In the genomic region with DNA sequence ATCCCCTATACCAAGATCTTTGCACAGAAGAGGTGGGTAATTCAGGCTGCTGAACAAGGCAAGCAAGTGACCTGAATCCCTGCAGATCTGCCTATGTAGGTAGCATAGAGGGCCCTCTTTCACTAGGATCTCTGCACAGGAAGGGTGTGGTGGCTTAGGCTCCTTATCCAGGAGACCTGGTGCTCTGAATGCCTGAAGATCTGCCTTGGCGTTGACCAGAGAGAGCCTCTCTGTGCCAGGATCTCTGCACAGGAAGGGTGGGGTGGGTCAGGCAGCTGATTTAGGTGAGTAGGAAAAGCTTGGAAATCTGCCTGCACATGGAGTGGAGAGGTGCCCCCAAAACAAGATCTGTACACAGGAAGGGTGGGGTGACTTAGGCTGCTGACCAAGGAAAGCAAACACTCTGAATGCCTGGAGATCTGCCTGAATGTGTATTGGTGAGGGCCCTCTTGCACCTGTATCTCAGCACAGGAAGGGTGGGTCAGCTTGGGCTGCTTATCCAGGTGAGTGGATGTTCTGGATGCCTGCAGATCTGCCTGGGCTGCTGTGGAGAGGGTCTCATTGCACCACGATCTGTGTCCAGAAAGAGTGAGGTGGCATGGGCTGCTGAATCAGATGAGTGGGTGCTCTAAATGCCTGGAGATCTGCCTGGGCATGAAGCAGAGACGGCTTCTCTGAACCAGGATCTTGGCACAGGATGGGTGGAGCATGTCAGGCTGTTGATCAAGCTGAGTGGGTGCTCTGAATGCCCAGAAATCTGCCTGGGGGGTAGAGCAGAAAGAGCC, we compare ENCODE assay signal across 23 cellular contexts.
"Had no signal": no experiment of that assay in that cellular context is flagged by ENCODE, and none has a peak within 500 bp of the region (broad histone marks: within the 10 kb centered on the region; RNA-seq: fewer than 3 reads in every experiment).

No MANE protein-coding gene starts in this region.

- H3K4me3 Mint-ChIP-seq: activated CD4-positive, alpha-beta T cell treated with anti-CD3 and anti-CD28 coated beads for 36 hours; activated T-cell treated with anti-CD3 and anti-CD28 coated beads, Interleukin-2, amount 50 U/mL, for 72 hours; immature natural killer cell; natural killer cell treated with Interleukin-12 subunit alpha and Interleukin-12 subunit beta and Interleukin-15 and Interleukin-18, amount 100 ng/mL, for 72 hours; stimulated activated naive B cell treated with anti-CD40 and anti-IgM and Interleukin-4, amounts not matched to agents 10 μg/mL and 1 μg/mL and 100 μg/mL, for 72 hours had no signal

- H3K27me3 Mint-ChIP-seq: stimulated activated naive B cell treated with anti-CD40 and anti-IgM and Interleukin-4, amounts not matched to agents 10 μg/mL and 1 μg/mL and 100 μg/mL, for 72 hours had no signal

- H3K27me3 ChIP-seq: heart left ventricle, right atrium auricular region, transverse colon had no signal

- H3K4me1 ChIP-seq: heart left ventricle, lower lobe of right lung, right atrium auricular region, transverse colon had no signal

- H3K4me3 ChIP-seq: heart left ventricle, lower lobe of right lung, right atrium auricular region, transverse colon had no signal

- H3K27ac Mint-ChIP-seq: activated CD4-positive, alpha-beta T cell treated with anti-CD3 and anti-CD28 coated beads for 36 hours; activated naive CD4-positive, alpha-beta T cell treated with anti-CD3 and anti-CD28 coated beads, Interleukin-2, amount 50 U/mL, for 72 hours; activated T-cell treated with anti-CD3 and anti-CD28 coated beads, Interleukin-2, amount 50 U/mL, for 72 hours; immature natural killer cell; natural killer cell treated with Interleukin-12 subunit alpha and Interleukin-12 subunit beta and Interleukin-15 and Interleukin-18, amount 100 ng/mL, for 72 hours; stimulated activated naive B cell treated with anti-CD40 and anti-IgM and Interleukin-4, amounts not matched to agents 10 μg/mL and 1 μg/mL and 100 μg/mL, for 72 hours had no signal

- ATAC-seq: activated CD4-positive, alpha-beta T cell treated with anti-CD3 and anti-CD28 coated beads for 36 hours; activated naive CD4-positive, alpha-beta T cell treated with anti-CD3 and anti-CD28 coated beads, Interleukin-2, amount 50 U/mL, for 72 hours; activated T-cell treated with anti-CD3 and anti-CD28 coated beads, Interleukin-2, amount 50 U/mL, for 72 hours; heart left ventricle; left lobe of liver; natural killer cell treated with Interleukin-12 subunit alpha and Interleukin-12 subunit beta and Interleukin-15 and Interleukin-18, amount 100 ng/mL, for 72 hours; stimulated activated naive B cell treated with anti-CD40 and anti-IgM and Interleukin-4, amounts not matched to agents 10 μg/mL and 1 μg/mL and 100 μg/mL, for 72 hours had no signal

- H3K36me3 Mint-ChIP-seq: immature natural killer cell; stimulated activated naive B cell treated with anti-CD40 and anti-IgM and Interleukin-4, amounts not matched to agents 10 μg/mL and 1 μg/mL and 100 μg/mL, for 72 hours had no signal

- DNase-seq: activated CD4-positive, alpha-beta T cell treated with anti-CD3 and anti-CD28 coated beads for 36 hours; activated CD4-positive, alpha-beta T cell treated with anti-CD3 and anti-CD28 coated beads, Interleukin-2, amount 50 U/mL, for 4 hours; activated CD4-positive, CD25-positive, alpha-beta regulatory T cell; activated naive CD4-positive, alpha-beta T cell; activated T-cell treated with anti-CD3 and anti-CD28 coated beads for 4 hours; activated T-cell treated with anti-CD3 and anti-CD28 coated beads, Interleukin-2, amount 50 U/mL, for 72 hours; dermis blood vessel endothelial cell; effector CD4-positive, alpha-beta T cell; foreskin fibroblast; heart left ventricle; hypothalamus; immature natural killer cell; kidney glomerular epithelial cell; lower lobe of right lung; mesendoderm; stimulated activated CD4-positive, alpha-beta T cell treated with anti-CD3 and anti-CD28 coated beads, Interleukin-15, amount 100 ng/mL, for 24 hours; stimulated activated CD4-positive, alpha-beta T cell treated with anti-CD3 and anti-CD28 coated beads, Interleukin-2, amount 100 ng/mL, for 24 hours; stimulated activated naive B cell treated with anti-CD40 and anti-IgM and Interleukin-4, amounts not matched to agents 10 μg/mL and 1 μg/mL and 100 μg/mL, for 72 hours; transverse colon had no signal

- H3K36me3 ChIP-seq: heart left ventricle, lower lobe of right lung, right atrium auricular region, transverse colon had no signal

- H3K27ac ChIP-seq: heart left ventricle, lower lobe of right lung, right atrium auricular region, transverse colon had no signal

- H3K4me1 Mint-ChIP-seq: activated CD4-positive, alpha-beta T cell treated with anti-CD3 and anti-CD28 coated beads for 36 hours; immature natural killer cell; stimulated activated naive B cell treated with anti-CD40 and anti-IgM and Interleukin-4, amounts not matched to agents 10 μg/mL and 1 μg/mL and 100 μg/mL, for 72 hours had no signal
